Comparison of ENCODE assay signal across 8 cellular contexts in the genomic region with DNA sequence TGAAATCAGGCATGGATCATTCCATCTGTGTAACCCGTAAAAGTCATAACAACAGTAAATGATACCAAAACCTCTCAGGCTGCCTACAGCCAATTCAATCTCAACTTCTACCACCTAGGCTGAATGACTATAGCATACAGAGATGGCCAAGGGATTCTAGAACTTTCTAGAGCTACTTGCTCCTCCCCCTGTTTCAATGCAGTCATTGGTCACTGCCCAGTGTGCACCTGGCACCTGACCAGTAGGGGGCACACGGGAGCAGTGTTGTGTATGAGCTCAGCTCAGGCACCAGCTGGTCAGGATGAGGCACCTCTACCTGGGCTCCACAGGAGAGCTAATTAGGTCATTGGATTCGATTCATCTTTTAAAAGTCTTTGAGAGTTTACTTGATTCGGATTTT.
DNase-seq lines count a peak whose midpoint lies in the region; ATAC-seq and TF ChIP-seq lines count a peak whose summit lies in the region.

No MANE protein-coding gene starts in this region.

- peak overlapping the region; percentile 44 for H3K4me2 ChIP-seq in mammary epithelial cell (ENCODE audit: insufficient read depth, low read depth, low read length)

- CTCF ChIA-PET in mammary epithelial cell (lab: Charles Lee; ENCODE audit: low non-redundant PET) = interaction anchor here (0.6 to 1.5 kb wide), 11 partner anchors 17 to 367 kb away, joined by 3 to 26 read pairs (median 4); no protein-coding TSS in a partner anchor

- WGBS in mammary epithelial cell (ENCODE audit: low coverage, missing lambda C conversion rate) = 69% methylated on average over 4 of the region's 4 CpGs
- WGBS in suprapubic skin = 69% methylated on average over 4 of the region's 4 CpGs

- no peaks in the 10 kb centered on the region for H3K79me2 ChIP-seq in mammary epithelial cell (ENCODE audit: insufficient read depth, low read length)

- peak; percentile 89 to 96 for TF ChIP-seq CTCF in mammary epithelial cell (conservative IDR thresholded peaks at IDR 0.05 in 1 of 2, IDR thresholded peaks at IDR 0.05 in 1 of 2; ENCODE audit: extremely low read depth in 1 of 2, insufficient read depth in 1 of 2, low read depth in 1 of 2, low read length in 2 of 2)
- peak; percentile 40 for TF ChIP-seq CTCF in nephron progenitor cell (IDR thresholded peaks at IDR 0.05)
- peak in 1 of 2 donors; percentile 52 for TF ChIP-seq CTCF in suprapubic skin (IDR thresholded peaks at IDR 0.05)

- no TSS peak for BruUV-seq in mammary epithelial cell (replicated peaks; lab: Mats Ljungman, UMichigan)

- no peak overlapping the region for H3K27ac ChIP-seq in mammary epithelial cell (ENCODE audit: insufficient read depth, low read depth, low read length)
- no peak overlapping the region for H3K27ac ChIP-seq in suprapubic skin

- no peak overlapping the region for H2AFZ ChIP-seq in mammary epithelial cell (ENCODE audit: low read depth, low read length)

- no peak for TF ChIP-seq EP300 in suprapubic skin (IDR thresholded peaks at IDR 0.05)

- peaks cover 40% of the 10 kb centered on the region for H3K4me1 Mint-ChIP-seq in nephron progenitor cell

- intact Hi-C loops in mammary epithelial cell (cut with micrococcal nuclease) = loop anchor here (1.0 to 5.0 kb wide), 4 partner anchors 56 to 268 kb away; no protein-coding TSS in a partner anchor

- no peak overlapping the region for H3K4me3 ChIP-seq in mammary epithelial cell (replicated peaks in 1 of 3; ENCODE audit: insufficient read depth in 1 of 3, low read depth in 2 of 3, low read length in 3 of 3)
- H3K4me3 ChIP-seq in suprapubic skin = no peak overlapping the region

- no peaks in the 10 kb centered on the region for H3K9me3 ChIP-seq in mammary epithelial cell (replicated peaks; ENCODE audit: insufficient read depth, low read length)
- no peaks in the 10 kb centered on the region for H3K9me3 ChIP-seq in suprapubic skin

- peaks cover 12% of the 10 kb centered on the region for H3K36me3 Mint-ChIP-seq in nephron progenitor cell (ENCODE audit: low read depth)

- ATAC-seq in GM18517 (IDR thresholded peaks at IDR 0.05; ENCODE audit: unreplicated experiment) (peak; percentile 67), HG03354 (IDR thresholded peaks at IDR 0.05; ENCODE audit: poor library complexity, severe bottlenecking, unreplicated experiment) (peak; percentile 80)

- peaks cover 24% of the 10 kb centered on the region for H3K4me1 ChIP-seq in mammary epithelial cell (ENCODE audit: insufficient read depth, low read length)
- H3K4me1 ChIP-seq in suprapubic skin = peaks cover 11% of the 10 kb centered on the region

- H3K27me3 Mint-ChIP-seq in nephron progenitor cell (ENCODE audit: low read depth, poor library complexity) = peaks cover 4% of the 10 kb centered on the region

- no peak overlapping the region for H3K4me3 Mint-ChIP-seq in nephron progenitor cell

- dilution Hi-C loops in mammary epithelial cell (cut with HindIII; ENCODE audit: low sequenced_read_pairs) = no loop called here

- peak; percentile 40 for DNase-seq in CD1c-positive myeloid dendritic cell (ENCODE audit: extremely low spot score)
- DNase-seq in SW 1271 (lab: John Stamatoyannopoulos, UW) = peak; percentile 7 to 20
- DNase-seq in mammary epithelial cell = peak; percentile 72
- DNase-seq in nephron progenitor cell = peak; percentile 19
- no peak for DNase-seq in suprapubic skin (ENCODE audit: low spot score in 2 of 2)
- DNase-seq in RKO (ENCODE audit: low spot score) = no peak

- no peak overlapping the region for H3K27ac Mint-ChIP-seq in nephron progenitor cell

- TF ChIP-seq POLR2A in suprapubic skin (IDR thresholded peaks at IDR 0.05) = no peak

- no peak overlapping the region for H3K9ac ChIP-seq in mammary epithelial cell (ENCODE audit: insufficient read depth, low read length)

- H3K9me3 Mint-ChIP-seq in nephron progenitor cell = no peaks in the 10 kb centered on the region

- H4K20me1 ChIP-seq in mammary epithelial cell (ENCODE audit: insufficient read depth, low read length) = no peaks in the 10 kb centered on the region

- in situ Hi-C loops in mammary epithelial cell (cut with MboI; ENCODE audit: low sequenced_read_pairs in 2 of 2) = no loop called here

- H3K36me3 ChIP-seq in mammary epithelial cell (ENCODE audit: insufficient read depth, low read length) (no peaks in the 10 kb centered on the region), suprapubic skin (no peaks in the 10 kb centered on the region)

- H3K27me3 ChIP-seq in mammary epithelial cell (ENCODE audit: insufficient read depth, low read length) (no peaks in the 10 kb centered on the region), suprapubic skin (no peaks in the 10 kb centered on the region)

Comparison
In these comparisons a context has a peak if more than half of its experiments do, and no peak if none do; other contexts are left out.
1. DNase-seq: peak in CD1c-positive myeloid dendritic cell (single experiment), SW 1271 (2 of 2), mammary epithelial cell (single experiment) and nephron progenitor cell (single experiment); none in suprapubic skin (0 of 2) and RKO (single experiment).